ENCODE assay signal across 1 cellular context in the genomic region with DNA sequence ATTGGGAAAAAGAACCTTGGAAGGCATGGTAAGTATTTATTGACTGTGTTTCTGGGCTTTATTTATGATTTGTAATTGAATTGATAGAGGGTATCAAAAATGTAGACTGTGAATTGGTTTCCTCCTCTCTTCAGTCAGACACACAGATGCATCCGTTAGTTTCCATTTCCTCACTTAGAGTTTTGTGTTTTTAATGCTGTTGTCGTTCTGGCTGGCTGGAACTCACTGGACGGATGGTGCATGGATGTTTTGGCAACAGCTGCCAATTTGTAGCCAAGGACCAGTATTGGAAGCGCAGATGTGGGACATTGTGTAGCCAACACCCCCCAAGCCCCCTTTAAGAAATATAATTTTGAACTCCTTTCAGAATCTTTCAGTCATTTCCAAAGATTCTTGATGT.
TF ChIP-seq lines count a peak whose summit lies in the region.

No MANE protein-coding gene starts in this region.

TF ChIP-seq in WTC11, 78 proteins besides CTCF, POLR2A, EP300 and RAD21 (continued from another document):
- TF ChIP-seq, protein P1, sequence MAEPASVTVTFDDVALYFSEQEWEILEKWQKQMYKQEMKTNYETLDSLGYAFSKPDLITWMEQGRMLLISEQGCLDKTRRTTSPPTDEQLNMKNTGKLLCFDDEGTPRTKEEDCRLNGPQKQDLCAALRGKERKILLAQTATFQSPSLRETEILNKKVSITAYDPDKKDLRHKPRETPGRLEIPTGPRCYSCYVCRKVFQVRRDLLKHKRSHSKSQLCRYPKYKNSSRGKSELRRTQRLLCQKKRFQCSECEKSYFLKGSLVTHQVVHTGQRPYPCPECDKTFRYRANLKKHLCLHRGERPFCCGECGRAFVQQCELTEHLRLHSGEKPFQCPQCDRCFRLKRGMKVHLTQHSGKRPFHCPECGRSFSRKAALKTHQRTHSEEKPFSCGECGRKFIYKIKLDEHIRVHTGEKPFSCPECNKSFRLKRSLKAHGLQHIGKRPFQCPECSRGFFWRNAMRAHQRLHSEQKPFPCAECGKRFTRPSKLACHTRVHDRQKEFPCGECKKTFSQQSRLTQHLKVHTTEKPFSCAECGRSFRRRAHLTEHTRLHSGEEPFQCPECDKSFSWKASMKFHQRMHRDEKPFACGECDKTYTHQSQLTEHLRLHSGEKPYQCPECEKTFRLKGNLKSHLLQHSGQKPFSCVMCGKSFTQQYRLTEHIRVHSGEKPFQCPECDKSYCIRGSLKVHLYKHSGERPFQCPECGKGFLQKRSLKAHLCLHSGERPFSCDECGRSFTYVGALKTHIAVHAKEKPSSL (CRISPR knock-in tag; conservative IDR thresholded peaks at IDR 0.05), result no peak
- no peak for TF ChIP-seq ZSCAN18 (CRISPR knock-in tag; IDR thresholded peaks at IDR 0.05)
- TF ChIP-seq, protein P2, sequence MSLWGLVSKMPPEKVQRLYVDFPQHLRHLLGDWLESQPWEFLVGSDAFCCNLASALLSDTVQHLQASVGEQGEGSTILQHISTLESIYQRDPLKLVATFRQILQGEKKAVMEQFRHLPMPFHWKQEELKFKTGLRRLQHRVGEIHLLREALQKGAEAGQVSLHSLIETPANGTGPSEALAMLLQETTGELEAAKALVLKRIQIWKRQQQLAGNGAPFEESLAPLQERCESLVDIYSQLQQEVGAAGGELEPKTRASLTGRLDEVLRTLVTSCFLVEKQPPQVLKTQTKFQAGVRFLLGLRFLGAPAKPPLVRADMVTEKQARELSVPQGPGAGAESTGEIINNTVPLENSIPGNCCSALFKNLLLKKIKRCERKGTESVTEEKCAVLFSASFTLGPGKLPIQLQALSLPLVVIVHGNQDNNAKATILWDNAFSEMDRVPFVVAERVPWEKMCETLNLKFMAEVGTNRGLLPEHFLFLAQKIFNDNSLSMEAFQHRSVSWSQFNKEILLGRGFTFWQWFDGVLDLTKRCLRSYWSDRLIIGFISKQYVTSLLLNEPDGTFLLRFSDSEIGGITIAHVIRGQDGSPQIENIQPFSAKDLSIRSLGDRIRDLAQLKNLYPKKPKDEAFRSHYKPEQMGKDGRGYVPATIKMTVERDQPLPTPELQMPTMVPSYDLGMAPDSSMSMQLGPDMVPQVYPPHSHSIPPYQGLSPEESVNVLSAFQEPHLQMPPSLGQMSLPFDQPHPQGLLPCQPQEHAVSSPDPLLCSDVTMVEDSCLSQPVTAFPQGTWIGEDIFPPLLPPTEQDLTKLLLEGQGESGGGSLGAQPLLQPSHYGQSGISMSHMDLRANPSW (CRISPR knock-in tag; conservative IDR thresholded peaks at IDR 0.05; ENCODE audit: low read depth), result no peak
TF ChIP-seq in WTC11: peak in this region for 0.
